In genomic region chr10:97580421-97581367, GRCh38 we compare ENCODE assay signal across 26 cellular contexts. TPM values are rescaled to one million over a fixed set of nuclear protein-coding genes. Genes with fewer than 3 reads are reported as not detected.
DNase-seq lines count a peak whose midpoint lies in the region; ATAC-seq, FAIRE-seq and TF ChIP-seq lines count a peak whose summit lies in the region.
"Had no signal": no experiment of that assay in that cellular context is flagged by ENCODE, and none has a peak within 500 bp of the region (broad histone marks: within the 10 kb centered on the region; RNA-seq: fewer than 3 reads in every experiment).

No MANE protein-coding gene starts in this region.

- ATAC-seq in A549, result no peak
- ATAC-seq in psoas muscle, result no peak
- no peak for ATAC-seq in GM21529 (IDR thresholded peaks at IDR 0.05; ENCODE audit: unreplicated experiment)
- ATAC-seq: GM12878, PC-3 had no signal

- H3K9me3 ChIP-seq in A549 (no peaks in the 10 kb centered on the region), psoas muscle (no peaks in the 10 kb centered on the region)
- H3K9me3 ChIP-seq: BE2C, SJSA1 had no signal

- no peak for TF ChIP-seq EP300 in A549 (IDR thresholded peaks at IDR 0.05)

- no peak overlapping the region for H3K27ac Mint-ChIP-seq in activated T-cell treated with anti-CD3 and anti-CD28 coated beads, Interleukin-2, amount 50 U/mL, for 24 hours

- no peaks in the 10 kb centered on the region for H3K36me3 Mint-ChIP-seq in activated T-cell treated with anti-CD3 and anti-CD28 coated beads, Interleukin-2, amount 50 U/mL, for 24 hours (ENCODE audit: low read depth)
- H3K36me3 Mint-ChIP-seq: CD4-positive, CD25-positive, alpha-beta regulatory T cell had no signal

- H3K4me3 ChIP-seq in A549 (no peak overlapping the region), psoas muscle (no peak overlapping the region)
- H3K4me3 ChIP-seq: GM12878, SJSA1 had no signal

- TF ChIP-seq POLR2A in A549 (IDR thresholded peaks at IDR 0.05; ENCODE audit: low read length), result no peak

- no peak overlapping the region for H3K4me2 ChIP-seq in A549
- H3K4me2 ChIP-seq: KMS-11 had no signal

- DNase-seq in DMS 273 (lab: John Stamatoyannopoulos, UW; ENCODE audit: unreplicated experiment) (peak; percentile 10), DMS 273 treated with DMSO at 0.1 percent for 48 hours (lab: John Stamatoyannopoulos, UW) (no peak), A549 (ENCODE audit: low read depth in 1 of 2, low spot score in 1 of 2) (no peak), RWPE1 (ENCODE audit: low spot score) (no peak), psoas muscle (peak in 1 of 2 donors; percentile 49), RPMI8226 (no peak)
- DNase-seq in activated T-cell treated with anti-CD3 and anti-CD28 coated beads, Interleukin-2, amount 50 U/mL, for 24 hours, result no peak
- DNase-seq: BE2C; CD4-positive, CD25-positive, alpha-beta regulatory T cell; COR-L47; DMS153; NCI-H1417; NCI-H187 treated with DMSO at 0.1 percent for 48 hours; NCI-H345; NCI-H524 treated with DMSO at 0.1 percent for 48 hours; PC-3 had no signal

- no peaks in the 10 kb centered on the region for H3K27me3 ChIP-seq in psoas muscle (ENCODE audit: insufficient read depth in 3 of 3, low read length in 2 of 3)
- H3K27me3 ChIP-seq: BE2C, SJSA1 had no signal

- 76% methylated on average over 9 of the region's 9 CpGs for WGBS in A549 (ENCODE audit: missing lambda C conversion rate)
- WGBS in psoas muscle, 3 donors, result 80 to 84% (median 81%) methylated on average over 9 of the region's 9 CpGs

- H3K4me1 ChIP-seq in A549, result peaks cover 37% of the 10 kb centered on the region
- H3K4me1 ChIP-seq in psoas muscle, result peaks cover 33% of the 10 kb centered on the region

- intact Hi-C loops in psoas muscle (cut with DNase I), result no loop called here

- H3K27ac ChIP-seq in A549 (peak overlapping the region; percentile 8 to 16; a peak in 3 of 6 replicates), RWPE1 (peak overlapping the region; percentile 38; the same call in 1 of the 2 replicates), psoas muscle (peak overlapping the region; percentile 55)
- H3K27ac ChIP-seq: 22Rv1, KMS-11, SJSA1 had no signal

- TF ChIP-seq CTCF in A549 (IDR thresholded peaks at IDR 0.05), result no peak
- no peak for TF ChIP-seq CTCF in RWPE1 (conservative IDR thresholded peaks at IDR 0.05; ENCODE audit: low read depth)
- TF ChIP-seq CTCF in psoas muscle (IDR thresholded peaks at IDR 0.05), result no peak

- POLR2A ChIA-PET in A549 (lab: Yijun Ruan, JAX) (no interaction called here), RWPE1 (lab: Yijun Ruan, JAX; ENCODE audit: low non-redundant PET) (no interaction called here)

- H3K9me3 Mint-ChIP-seq in activated T-cell treated with anti-CD3 and anti-CD28 coated beads, Interleukin-2, amount 50 U/mL, for 24 hours, result no peaks in the 10 kb centered on the region
- H3K9me3 Mint-ChIP-seq: CD4-positive, CD25-positive, alpha-beta regulatory T cell had no signal

- FAIRE-seq in A549 (lab: Jason Lieb, UNC), result no peak
- FAIRE-seq: GM12878, GM19239 had no signal

- no peak for TF ChIP-seq RAD21 in A549 (conservative IDR thresholded peaks at IDR 0.05 in 1 of 2, IDR thresholded peaks at IDR 0.05 in 1 of 2)

- H3K27me3 Mint-ChIP-seq in activated T-cell treated with anti-CD3 and anti-CD28 coated beads, Interleukin-2, amount 50 U/mL, for 24 hours, result no peaks in the 10 kb centered on the region
- H3K27me3 Mint-ChIP-seq: CD4-positive, CD25-positive, alpha-beta regulatory T cell had no signal

- peaks cover 0 to 61% of the 10 kb centered on the region in 2 donors for H3K36me3 ChIP-seq in psoas muscle (ENCODE audit: insufficient read depth in 1 of 2, low read depth in 1 of 2)
- H3K36me3 ChIP-seq: BE2C, SJSA1 had no signal

- no peaks in the 10 kb centered on the region for H3K4me1 Mint-ChIP-seq in activated T-cell treated with anti-CD3 and anti-CD28 coated beads, Interleukin-2, amount 50 U/mL, for 24 hours (ENCODE audit: low read depth)
- H3K4me1 Mint-ChIP-seq: CD4-positive, CD25-positive, alpha-beta regulatory T cell had no signal

- H3K4me3 Mint-ChIP-seq in activated T-cell treated with anti-CD3 and anti-CD28 coated beads, Interleukin-2, amount 50 U/mL, for 24 hours, result no peak overlapping the region
- H3K4me3 Mint-ChIP-seq: CD4-positive, CD25-positive, alpha-beta regulatory T cell had no signal

- CTCF ChIA-PET in A549 (lab: Yijun Ruan, JAX) (interaction anchor here (0.6 to 39.7 kb wide), 4 partner anchors 0 to 154 kb away, joined by 3 to 1048 read pairs (median 526); partner anchors contain the start of genes ANKRD2, C10orf62 and HOGA1), RWPE1 (lab: Yijun Ruan, JAX) (interaction anchor here (0.6 to 0.9 kb wide), 2 partner anchors 129 to 140 kb away, joined by 3 to 5 read pairs; no protein-coding TSS in a partner anchor)

TF ChIP-seq in A549, 52 proteins besides CTCF, POLR2A, EP300 and RAD21:
- TF ChIP-seq RCOR1 (IDR thresholded peaks at IDR 0.05; ENCODE audit: low read depth, low read length) (no peak), BHLHE40 (IDR thresholded peaks at IDR 0.05; ENCODE audit: low read depth, low read length) (no peak), RNF2 (IDR thresholded peaks at IDR 0.05; ENCODE audit: borderline replicate concordance, low read depth) (no peak), SREBF2 (IDR thresholded peaks at IDR 0.05) (no peak), ESRRA (IDR thresholded peaks at IDR 0.05; ENCODE audit: borderline replicate concordance, low read length) (no peak), KDM1A (IDR thresholded peaks at IDR 0.05; ENCODE audit: low read depth) (no peak), TFCP2L1 (CRISPR knock-in tag; IDR thresholded peaks at IDR 0.05) (no peak), ZFP36 (IDR thresholded peaks at IDR 0.05; ENCODE audit: borderline replicate concordance, partially characterized antibody) (no peak), HDAC2 (IDR thresholded peaks at IDR 0.05) (no peak), KDM5A (IDR thresholded peaks at IDR 0.05) (no peak), CHD4 (IDR thresholded peaks at IDR 0.05; ENCODE audit: borderline replicate concordance) (no peak), JUN (IDR thresholded peaks at IDR 0.05) (no peak), ZNF302 (CRISPR knock-in tag; IDR thresholded peaks at IDR 0.05) (no peak), SMC3 (IDR thresholded peaks at IDR 0.05) (no peak)
- TF ChIP-seq, protein P1, sequence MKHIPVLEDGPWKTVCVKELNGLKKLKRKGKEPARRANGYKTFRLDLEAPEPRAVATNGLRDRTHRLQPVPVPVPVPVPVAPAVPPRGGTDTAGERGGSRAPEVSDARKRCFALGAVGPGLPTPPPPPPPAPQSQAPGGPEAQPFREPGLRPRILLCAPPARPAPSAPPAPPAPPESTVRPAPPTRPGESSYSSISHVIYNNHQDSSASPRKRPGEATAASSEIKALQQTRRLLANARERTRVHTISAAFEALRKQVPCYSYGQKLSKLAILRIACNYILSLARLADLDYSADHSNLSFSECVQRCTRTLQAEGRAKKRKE (CRISPR knock-in tag; IDR thresholded peaks at IDR 0.05; ENCODE audit: low read depth), result no peak

RNA-seq across cellular contexts. Expression of gene HOGA1, which starts 3.5 kb away (rescaled TPM):
- 2.0 TPM in 2 replicates for polyA plus RNA-seq in A549 (2011; rRNA removed)
- 2.0 and 2.8 TPM in 2 replicates for polyA plus RNA-seq in A549 (2012; cell fraction: cytosol; rRNA removed)
- polyA plus RNA-seq in A549 (2012; cell fraction: nucleus; rRNA removed), result 3.5 and 3.6 TPM in 2 replicates
- polyA plus RNA-seq in A549 (2017; fragmentation: RNase III; extraction: RNeasy Plus Mini Kit Qiagen cat#74134 plus additional on column Dnase treatment), result 3.1 to 3.5 TPM (median 3.1 TPM) in 3 replicates
- 1.4 and 2.5 TPM in 2 replicates for polyA minus RNA-seq in A549 (2011; rRNA and poly(A)+ RNA removed)
- total RNA-seq in psoas muscle, result 10 to 100 TPM in 1 of 4 donors, 1 to 10 TPM in 2, under 1 TPM in 1; 0.66 to 12.3 (median 4.9) TPM
- 1 to 10 TPM in 2 of 3 donors, under 1 TPM in 1; 0.96 to 3.4 (median 1.7) TPM for polyA plus RNA-seq in psoas muscle
- total RNA-seq: CD4-positive, CD25-positive, alpha-beta regulatory T cell; Daoy; GM12878 had no signal
- polyA plus RNA-seq: CD4-positive, CD25-positive, alpha-beta regulatory T cell had no signal

RNA-seq across cellular contexts. Expression of gene ANKRD2, which starts 8.1 kb away (rescaled TPM):
- polyA plus RNA-seq in A549 (2011; rRNA removed) (0.90 and 1.5 TPM in 2 replicates), A549 (2017; fragmentation: RNase III; extraction: RNeasy Plus Mini Kit Qiagen cat#74134 plus additional on column Dnase treatment) (4.7 to 8.4 TPM (median 5.8 TPM) in 3 replicates), psoas muscle (1,000 to 10,000 TPM in 2 of 3 donors, 100 to 1,000 TPM in 1; 254 to 5,473 (median 1,117) TPM)
- polyA plus RNA-seq in A549 (2012; cell fraction: cytosol; rRNA removed), result 12.2 and 12.7 TPM in 2 replicates
- polyA plus RNA-seq in A549 (2012; cell fraction: nucleus; rRNA removed), result 13.6 and 13.9 TPM in 2 replicates
- 0.45 and 1.4 TPM in 2 replicates for polyA minus RNA-seq in A549 (2011; rRNA and poly(A)+ RNA removed)
- 1,000 to 10,000 TPM; 1,055 to 3,522 (median 2,378) TPM for total RNA-seq in psoas muscle
- total RNA-seq: CD4-positive, CD25-positive, alpha-beta regulatory T cell; Daoy; M059J; SJSA1 had no signal
- polyA plus RNA-seq: CD4-positive, CD25-positive, alpha-beta regulatory T cell had no signal

RNA-seq across cellular contexts. Expression of gene C10orf62, which starts 8.8 kb away (rescaled TPM):
- polyA plus RNA-seq in A549 (2011; rRNA removed), result 0.12 TPM in 1 of 2 replicates, not detected in the other
- 0.07 and 0.09 TPM in 2 replicates for polyA plus RNA-seq in A549 (2012; cell fraction: cytosol; rRNA removed)
- polyA plus RNA-seq in A549 (2012; cell fraction: nucleus; rRNA removed), result 0.53 and 0.73 TPM in 2 replicates
- polyA plus RNA-seq in A549 (2017; fragmentation: RNase III; extraction: RNeasy Plus Mini Kit Qiagen cat#74134 plus additional on column Dnase treatment), result 0.10 TPM in 1 of 3 replicates, not detected in the others
- polyA minus RNA-seq in A549 (2011; rRNA and poly(A)+ RNA removed), result 0.73 and 0.91 TPM in 2 replicates
- 1 to 10 TPM in 2 of 4 donors, under 1 TPM in 1, not detected in 1; 0.56 to 1.1 (median 1.0) TPM for total RNA-seq in psoas muscle
- under 1 TPM in 2 of 3 donors, not detected in 1; 0.12 to 0.13 TPM for polyA plus RNA-seq in psoas muscle
- total RNA-seq: CD4-positive, CD25-positive, alpha-beta regulatory T cell; Daoy; GM12878; H4; M059J; PC-3; SJSA1 had no signal
- polyA plus RNA-seq: AG04450; CD4-positive, CD25-positive, alpha-beta regulatory T cell; GM12878 had no signal

RNA-seq across cellular contexts. Expression of gene MORN4, which starts 52.6 kb away (rescaled TPM):
- polyA plus RNA-seq in A549 (2011; rRNA removed) (13.8 and 14.2 TPM in 2 replicates), A549 (2017; fragmentation: RNase III; extraction: RNeasy Plus Mini Kit Qiagen cat#74134 plus additional on column Dnase treatment) (8.3 to 10.9 TPM (median 8.9 TPM) in 3 replicates), psoas muscle (1 to 10 TPM; 3.9 to 5.6 (median 5.2) TPM)
- 9.7 and 10.4 TPM in 2 replicates for polyA plus RNA-seq in A549 (2012; cell fraction: cytosol; rRNA removed)
- 2.9 and 3.4 TPM in 2 replicates for polyA plus RNA-seq in A549 (2012; cell fraction: nucleus; rRNA removed)
- 3.2 and 4.2 TPM in 2 replicates for polyA minus RNA-seq in A549 (2011; rRNA and poly(A)+ RNA removed)
- total RNA-seq in psoas muscle, result 1 to 10 TPM; 1.8 to 4.1 (median 2.6) TPM

RNA-seq across cellular contexts. Expression of gene PI4K2A, which starts 59.8 kb away (rescaled TPM):
- polyA plus RNA-seq in A549 (2011; rRNA removed) (16.6 and 18.8 TPM in 2 replicates), A549 (2017; fragmentation: RNase III; extraction: RNeasy Plus Mini Kit Qiagen cat#74134 plus additional on column Dnase treatment) (14.1 to 16.6 TPM (median 14.8 TPM) in 3 replicates), psoas muscle (10 to 100 TPM in 2 of 3 donors, 1 to 10 TPM in 1; 8.9 to 22.9 (median 15.6) TPM)
- polyA plus RNA-seq in A549 (2012; cell fraction: cytosol; rRNA removed), result 13.1 and 17.7 TPM in 2 replicates
- 14.8 and 17.7 TPM in 2 replicates for polyA plus RNA-seq in A549 (2012; cell fraction: nucleus; rRNA removed)
- 11.3 and 11.5 TPM in 2 replicates for polyA minus RNA-seq in A549 (2011; rRNA and poly(A)+ RNA removed)
- total RNA-seq in psoas muscle, result 10 to 100 TPM; 11.5 to 14.1 (median 11.9) TPM

Comparison
In these comparisons a context has a peak if more than half of its experiments do, and no peak if none do; other contexts are left out.
1. RNA of gene ANKRD2, which starts 8.1 kb away (polyA plus RNA-seq): 254 to 5,473 TPM in psoas muscle; 0.90 to 13.9 TPM in A549; every median in the first group is over 10 times any median in the second.
2. Peak in every context shown above with its lines, with median percentiles within 50 percentile points of each other: H3K27ac ChIP-seq.